Comparison of ENCODE assay signal across 4 cellular contexts in the genomic region with DNA sequence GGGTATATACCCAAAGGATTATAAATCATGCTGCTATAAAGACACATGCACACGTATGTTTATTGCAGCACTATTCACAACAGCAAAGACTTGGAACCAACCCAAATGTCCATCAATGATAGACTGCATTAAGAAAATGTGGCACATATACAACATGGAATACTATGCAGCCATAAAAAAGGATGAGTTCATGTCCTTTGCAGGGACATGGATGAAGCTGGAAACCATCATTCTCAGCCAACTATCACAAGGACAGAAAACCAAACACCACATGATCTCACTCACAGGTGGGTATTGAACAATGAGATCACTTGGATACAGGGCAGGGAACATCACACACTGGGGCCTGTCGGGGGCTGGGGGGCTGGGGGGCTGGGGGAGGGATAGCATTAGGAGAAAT. TPM values are rescaled to one million over a fixed set of nuclear protein-coding genes. Genes with fewer than 3 reads are reported as not detected.
"Had no signal": no experiment of that assay in that cellular context is flagged by ENCODE, and none has a peak within 500 bp of the region (broad histone marks: within the 10 kb centered on the region; RNA-seq: fewer than 3 reads in every experiment).

No MANE protein-coding gene starts in this region.

RNA-seq across cellular contexts. Expression of a gene that starts 49.8 kb away (rescaled TPM):
- total RNA-seq: OCI-LY7, Peyer's patch, Right ventricle myocardium inferior had no signal
- polyA plus RNA-seq: SK-N-SH had no signal
